30 cellular contexts compared by ENCODE assay signal in the genomic region with DNA sequence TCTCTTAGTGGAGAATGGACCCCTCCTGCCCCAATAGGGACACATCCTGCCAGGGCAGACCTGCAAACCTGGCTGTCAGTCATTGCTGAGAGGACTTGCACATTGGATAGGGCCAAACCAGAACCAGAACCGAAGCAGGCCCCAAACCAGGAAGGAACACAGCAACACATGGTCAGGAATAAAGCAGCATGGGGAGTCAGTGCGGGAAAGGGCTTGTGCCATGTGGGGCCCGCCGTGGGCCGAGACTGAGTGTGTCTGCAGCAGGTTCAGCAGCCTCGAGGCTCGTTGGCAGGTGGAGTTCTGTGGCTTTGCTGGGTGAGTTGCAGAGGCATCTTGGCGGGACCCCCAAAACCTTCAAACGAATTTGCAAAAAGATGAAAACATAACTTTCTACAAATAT.
"Had no signal": no experiment of that assay in that cellular context is flagged by ENCODE, and none has a peak within 500 bp of the region (broad histone marks: within the 10 kb centered on the region; RNA-seq: fewer than 3 reads in every experiment).

No MANE protein-coding gene starts in this region.

- H3K4me3 ChIP-seq: MG63, SJCRH30 had no signal

- H3K4me1 ChIP-seq: SJCRH30 had no signal

- H3K27ac Mint-ChIP-seq: activated CD4-positive, alpha-beta memory T cell treated with anti-CD3 and anti-CD28 coated beads for 36 hours; activated CD4-positive, alpha-beta T cell treated with anti-CD3 and anti-CD28 coated beads, Interleukin-2, amount 10 ng/mL, durations not matched to agents 7 days and 5 days; activated naive CD4-positive, alpha-beta T cell treated with anti-CD3 and anti-CD28 coated beads for 36 hours; activated naive CD8-positive, alpha-beta T cell; activated T-helper 17 cell treated with anti-CD3 and anti-CD28 coated beads, Interleukin-2, amount 50 U/mL, for 72 hours had no signal

- FAIRE-seq: astrocyte had no signal

- H3K36me3 Mint-ChIP-seq: activated CD4-positive, alpha-beta memory T cell treated with anti-CD3 and anti-CD28 coated beads for 36 hours; activated naive CD8-positive, alpha-beta T cell; brain had no signal

- H3K4me1 Mint-ChIP-seq: brain had no signal

- H3K27ac ChIP-seq: SJCRH30, VCaP had no signal

- H3K9me3 ChIP-seq: MG63, SJCRH30, SK-N-SH had no signal

- H3K9me3 Mint-ChIP-seq: activated CD4-positive, alpha-beta memory T cell treated with anti-CD3 and anti-CD28 coated beads for 36 hours; activated CD4-positive, alpha-beta T cell treated with anti-CD3 and anti-CD28 coated beads, Interleukin-2, amount 10 ng/mL, durations not matched to agents 7 days and 5 days; activated naive CD4-positive, alpha-beta T cell treated with anti-CD3 and anti-CD28 coated beads for 36 hours; activated T-helper 17 cell treated with anti-CD3 and anti-CD28 coated beads, Interleukin-2, amount 50 U/mL, for 72 hours; central memory CD8-positive, alpha-beta T cell had no signal

- DNase-seq: activated CD4-positive, alpha-beta memory T cell treated with anti-CD3 and anti-CD28 coated beads for 36 hours; activated CD4-positive, alpha-beta T cell treated with anti-CD3 and anti-CD28 coated beads, Interleukin-2, amount 10 ng/mL, durations not matched to agents 7 days and 5 days; activated CD4-positive, CD25-positive, alpha-beta regulatory T cell; activated CD8-positive, alpha-beta memory T cell treated with anti-CD3 and anti-CD28 coated beads for 24 hours; activated gamma-delta T cell; activated naive CD4-positive, alpha-beta T cell treated with anti-CD3 and anti-CD28 coated beads for 36 hours; activated T-cell treated with anti-CD3 and anti-CD28 coated beads for 4 hours; activated T-cell treated with anti-CD3 and anti-CD28 coated beads, Interleukin-2, amount 50 U/mL, for 48 hours; amygdala; MG63; NCI-H1092 treated with DMSO at 0.1 percent for 48 hours; NCI-H1417 treated with DMSO at 0.1 percent for 48 hours; NCI-H1694 treated with DMSO at 0.1 percent for 48 hours; NCI-H2029 treated with DMSO at 0.1 percent for 48 hours; NCI-H510A treated with DMSO at 0.1 percent for 48 hours; NCI-H69; NK-92 treated with Interleukin-12 subunit alpha and Interleukin-12 subunit beta, amount 100 ng/mL, for 24 hours; OCI-M1; RPMI8226; SJCRH30; SK-N-SH; T-helper 1 cell had no signal

- H3K4me3 Mint-ChIP-seq: activated CD4-positive, alpha-beta memory T cell treated with anti-CD3 and anti-CD28 coated beads for 36 hours; activated CD4-positive, alpha-beta T cell treated with anti-CD3 and anti-CD28 coated beads, Interleukin-2, amount 10 ng/mL, durations not matched to agents 7 days and 5 days; activated naive CD4-positive, alpha-beta T cell treated with anti-CD3 and anti-CD28 coated beads for 36 hours; activated naive CD8-positive, alpha-beta T cell; activated T-helper 17 cell treated with anti-CD3 and anti-CD28 coated beads, Interleukin-2, amount 50 U/mL, for 72 hours; brain; central memory CD8-positive, alpha-beta T cell had no signal

- H3K9ac ChIP-seq: SK-N-SH had no signal

- ATAC-seq: activated T-helper 17 cell treated with anti-CD3 and anti-CD28 coated beads, Interleukin-2, amount 50 U/mL, for 72 hours; Panc1; Right ventricle myocardium inferior had no signal

- H3K36me3 ChIP-seq: MG63, SJCRH30 had no signal
